In the genomic region with DNA sequence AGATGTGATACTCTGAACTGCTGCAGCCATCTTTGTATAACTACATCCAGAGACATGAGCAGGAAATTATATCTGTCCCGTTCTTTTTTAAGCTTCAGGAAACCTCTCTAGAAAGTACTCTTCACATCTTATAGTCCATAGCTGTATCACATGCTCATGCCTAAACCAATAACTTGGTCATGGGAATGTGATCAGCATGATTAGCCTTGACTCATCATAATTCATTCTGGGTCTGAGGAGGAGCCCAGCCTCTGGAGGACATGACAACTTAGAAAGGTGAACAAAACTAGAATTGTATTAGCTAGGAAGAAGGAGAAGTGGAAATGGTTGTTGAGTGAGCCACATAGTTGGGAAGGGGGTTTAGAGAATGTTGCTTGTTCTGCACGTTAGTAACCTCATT, we compare ENCODE assay signal across 20 cellular contexts. TPM values are rescaled to one million over a fixed set of nuclear protein-coding genes. Genes with fewer than 3 reads are reported as not detected.
DNase-seq lines count a peak whose midpoint lies in the region; ATAC-seq and TF ChIP-seq lines count a peak whose summit lies in the region.
"Had no signal": no experiment of that assay in that cellular context is flagged by ENCODE, and none has a peak within 500 bp of the region (broad histone marks: within the 10 kb centered on the region; RNA-seq: fewer than 3 reads in every experiment).

No MANE protein-coding gene starts in this region.

- H3K4me3 ChIP-seq in left ventricle myocardium inferior (no peak overlapping the region), right atrium auricular region (no peak overlapping the region), PC-3 (ENCODE audit: low read length) (no peak overlapping the region), fibroblast of mammary gland (ENCODE audit: control insufficient read depth, low read depth, low read length) (no peak overlapping the region), mucosa of descending colon (no peak overlapping the region)
- H3K4me3 ChIP-seq: BLaER1 treated with 17β-estradiol and CSF1 and Interleukin-3, amounts not matched to agents 10 nM and 100 nM; GM12878; GM23338 had no signal

- H3K36me3 ChIP-seq in left ventricle myocardium inferior (no peaks in the 10 kb centered on the region), right atrium auricular region (no peaks in the 10 kb centered on the region), PC-3 (ENCODE audit: low read depth, low read length) (no peaks in the 10 kb centered on the region), mucosa of descending colon (ENCODE audit: low read depth) (no peaks in the 10 kb centered on the region)

- H3K27ac Mint-ChIP-seq in progenitor cell of endocrine pancreas: no peak overlapping the region
- H3K27ac Mint-ChIP-seq: B cell; CD8-positive, alpha-beta T cell; GM23338 had no signal

- H4K20me1 ChIP-seq in PC-3 (ENCODE audit: low read length): no peaks in the 10 kb centered on the region
- H4K20me1 ChIP-seq: BLaER1 treated with 17β-estradiol and CSF1 and Interleukin-3, amounts not matched to agents 10 nM and 100 nM had no signal

- no peaks in the 10 kb centered on the region for H3K79me2 ChIP-seq in PC-3 (ENCODE audit: low read length)

- H3K27ac ChIP-seq in left ventricle myocardium inferior (replicated peaks) (peak overlapping the region; percentile 46), right atrium auricular region (peak overlapping the region in 1 of 2 donors; percentile 38), PC-3 (ENCODE audit: low read length) (no peak overlapping the region)
- H3K27ac ChIP-seq: BLaER1 treated with 17β-estradiol and CSF1 and Interleukin-3, amounts not matched to agents 10 nM and 100 nM; HL-60 had no signal

- BruUV-seq in PC-3 (replicated peaks; lab: Mats Ljungman, UMichigan): no TSS peak

- H3K4me1 Mint-ChIP-seq in progenitor cell of endocrine pancreas (ENCODE audit: low read depth): no peaks in the 10 kb centered on the region
- H3K4me1 Mint-ChIP-seq: B cell, GM23338 had no signal

- intact Hi-C loops in left ventricle myocardium inferior (cut with micrococcal nuclease) (no loop called here), PC-3 (cut with micrococcal nuclease) (no loop called here), mucosa of descending colon (cut with DNase I, micrococcal nuclease) (no loop called here)

- no peak overlapping the region for H3K4me3 Mint-ChIP-seq in progenitor cell of endocrine pancreas (ENCODE audit: low read depth)
- H3K4me3 Mint-ChIP-seq: B cell; CD8-positive, alpha-beta T cell; GM23338; IgD-negative memory B cell had no signal

- peaks cover 61% of the 10 kb centered on the region for H3K4me1 ChIP-seq in left ventricle myocardium inferior
- H3K4me1 ChIP-seq in right atrium auricular region: no peaks in the 10 kb centered on the region
- no peaks in the 10 kb centered on the region for H3K4me1 ChIP-seq in PC-3 (ENCODE audit: insufficient read depth, low read length)
- no peaks in the 10 kb centered on the region for H3K4me1 ChIP-seq in mucosa of descending colon (ENCODE audit: low read depth)

- no peaks in the 10 kb centered on the region for H3K27me3 ChIP-seq in left ventricle myocardium inferior (ENCODE audit: low read depth)
- no peaks in the 10 kb centered on the region for H3K27me3 ChIP-seq in right atrium auricular region
- no peaks in the 10 kb centered on the region for H3K27me3 ChIP-seq in PC-3 (ENCODE audit: low read length)
- H3K27me3 ChIP-seq: BLaER1 treated with 17β-estradiol and CSF1 and Interleukin-3, amounts not matched to agents 10 nM and 100 nM had no signal

- H3K9me3 ChIP-seq in left ventricle myocardium inferior (replicated peaks) (no peaks in the 10 kb centered on the region), right atrium auricular region (no peaks in the 10 kb centered on the region), PC-3 (ENCODE audit: low read length) (no peaks in the 10 kb centered on the region), mucosa of descending colon (no peaks in the 10 kb centered on the region)

- no peaks in the 10 kb centered on the region for H3K9me2 ChIP-seq in PC-3 (replicated peaks; ENCODE audit: low read length)

- ATAC-seq in PC-3: no peak
- peak; percentile 32 for ATAC-seq in mucosa of descending colon
- no peak for ATAC-seq in HG03457 (IDR thresholded peaks at IDR 0.05; ENCODE audit: unreplicated experiment)
- no peak for ATAC-seq in HG03571 (IDR thresholded peaks at IDR 0.05; ENCODE audit: unreplicated experiment)
- ATAC-seq: CD8-positive, alpha-beta T cell; GM12878; GM23338; HepG2 had no signal

- no peaks in the 10 kb centered on the region for H3F3A ChIP-seq in PC-3 (ENCODE audit: low read length, unreplicated experiment)

- H3K27me3 Mint-ChIP-seq in progenitor cell of endocrine pancreas: no peaks in the 10 kb centered on the region
- H3K27me3 Mint-ChIP-seq: IgD-negative memory B cell had no signal

- CTCF ChIA-PET in PC-3 (lab: Charles Lee): no interaction called here

- H2AFZ ChIP-seq in PC-3 (ENCODE audit: low read length): no peak overlapping the region
- H2AFZ ChIP-seq: GM23338 had no signal

- no peak overlapping the region for H3K4me2 ChIP-seq in PC-3 (ENCODE audit: low read length)
- H3K4me2 ChIP-seq: BLaER1 treated with 17β-estradiol and CSF1 and Interleukin-3, amounts not matched to agents 10 nM and 100 nM; GM23338 had no signal

- no peaks in the 10 kb centered on the region for H3K9me3 Mint-ChIP-seq in progenitor cell of endocrine pancreas (ENCODE audit: low read depth)
- H3K9me3 Mint-ChIP-seq: CD8-positive, alpha-beta T cell; GM23338; IgD-negative memory B cell had no signal

- no peak overlapping the region for H3K9ac ChIP-seq in PC-3 (ENCODE audit: low read length)
- H3K9ac ChIP-seq: BLaER1 treated with 17β-estradiol and CSF1 and Interleukin-3, amounts not matched to agents 10 nM and 100 nM had no signal

- POLR2A ChIA-PET in PC-3 (lab: Charles Lee; ENCODE audit: unreplicated experiment): no interaction called here

- DNase-seq in left ventricle myocardium inferior (no peak), right atrium auricular region (ENCODE audit: low spot score) (no peak), PC-3 (peak; percentile 25), fibroblast of mammary gland (ENCODE audit: low read depth) (peak; percentile 1), mucosa of descending colon (no peak), progenitor cell of endocrine pancreas (ENCODE audit: low spot score, unreplicated experiment) (no peak)
- DNase-seq: 8988T; Calu3; CD8-positive, alpha-beta T cell; DMS79 treated with DMSO at 0.1 percent for 48 hours; KBM-7 had no signal

- H3K36me3 Mint-ChIP-seq in progenitor cell of endocrine pancreas (ENCODE audit: insufficient read depth): no peaks in the 10 kb centered on the region
- H3K36me3 Mint-ChIP-seq: CD8-positive, alpha-beta T cell had no signal

- TF ChIP-seq CTCF in left ventricle myocardium inferior (IDR thresholded peaks at IDR 0.05; ENCODE audit: borderline replicate concordance) (no peak), right atrium auricular region (IDR thresholded peaks at IDR 0.05) (no peak), PC-3 (conservative IDR thresholded peaks at IDR 0.05; ENCODE audit: low read depth, low read length) (no peak), fibroblast of mammary gland (conservative IDR thresholded peaks at IDR 0.05; ENCODE audit: control insufficient read depth, insufficient read depth, low read depth, low read length) (no peak), mucosa of descending colon (IDR thresholded peaks at IDR 0.05) (no peak), progenitor cell of endocrine pancreas (IDR thresholded peaks at IDR 0.05; ENCODE audit: unreplicated experiment) (no peak)

RNA-seq across cellular contexts. Expression of gene PPM1L, which starts 12.9 kb away (rescaled TPM):
- total RNA-seq in left ventricle myocardium inferior (51.1 TPM), right atrium auricular region (10 to 100 TPM; 23.8 to 47.4 TPM), PC-3 (2014; rRNA removed) (2.4 and 7.0 TPM in 2 replicates), mucosa of descending colon (10 to 100 TPM; 16.2 to 47.9 (median 21.6) TPM), progenitor cell of endocrine pancreas (29.8 and 30.1 TPM in 2 replicates)

Comparison
In these comparisons a context has a peak if more than half of its experiments do, and no peak if none do; other contexts are left out.
1. DNase-seq: peak in PC-3 (single experiment) and fibroblast of mammary gland (single experiment); none in left ventricle myocardium inferior (single experiment), right atrium auricular region (single experiment), mucosa of descending colon (0 of 3) and progenitor cell of endocrine pancreas (single experiment).